1 cellular context compared by ENCODE assay signal in the genomic region with DNA sequence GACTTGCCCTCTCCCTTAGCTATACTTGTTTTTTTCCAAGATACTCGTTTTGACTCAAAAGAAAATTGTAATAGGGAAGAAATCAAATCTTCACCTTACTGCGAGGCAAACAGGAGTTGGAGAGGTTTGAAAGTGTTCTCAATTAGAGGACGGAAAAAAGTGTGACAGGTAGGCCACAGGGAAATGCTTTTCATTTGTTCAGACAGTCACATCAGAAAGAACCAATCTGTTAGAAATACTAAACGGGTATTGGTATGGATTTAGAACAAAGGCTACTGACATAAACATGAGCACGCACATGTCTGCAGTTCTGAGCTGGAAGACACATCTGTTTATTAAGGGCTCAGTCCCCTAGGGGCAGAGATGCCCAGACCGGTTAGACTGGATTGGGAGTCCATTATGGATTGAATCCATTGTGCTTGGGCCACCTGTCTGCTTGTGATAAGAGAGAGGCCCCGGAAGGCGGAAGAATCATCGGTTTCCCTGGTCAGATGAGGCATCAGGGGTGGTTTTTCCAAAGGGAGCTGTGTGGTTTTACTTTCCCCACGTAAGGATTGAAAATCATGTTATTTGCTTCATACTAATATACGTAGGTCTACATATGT.
TF ChIP-seq lines count a peak whose summit lies in the region.

No MANE protein-coding gene starts in this region.

TF ChIP-seq in SK-N-SH treated with all-trans-retinoic acid at 6 μM for 48 hours, 23 proteins besides CTCF, POLR2A, EP300 and RAD21:
- TF ChIP-seq, protein P1, sequence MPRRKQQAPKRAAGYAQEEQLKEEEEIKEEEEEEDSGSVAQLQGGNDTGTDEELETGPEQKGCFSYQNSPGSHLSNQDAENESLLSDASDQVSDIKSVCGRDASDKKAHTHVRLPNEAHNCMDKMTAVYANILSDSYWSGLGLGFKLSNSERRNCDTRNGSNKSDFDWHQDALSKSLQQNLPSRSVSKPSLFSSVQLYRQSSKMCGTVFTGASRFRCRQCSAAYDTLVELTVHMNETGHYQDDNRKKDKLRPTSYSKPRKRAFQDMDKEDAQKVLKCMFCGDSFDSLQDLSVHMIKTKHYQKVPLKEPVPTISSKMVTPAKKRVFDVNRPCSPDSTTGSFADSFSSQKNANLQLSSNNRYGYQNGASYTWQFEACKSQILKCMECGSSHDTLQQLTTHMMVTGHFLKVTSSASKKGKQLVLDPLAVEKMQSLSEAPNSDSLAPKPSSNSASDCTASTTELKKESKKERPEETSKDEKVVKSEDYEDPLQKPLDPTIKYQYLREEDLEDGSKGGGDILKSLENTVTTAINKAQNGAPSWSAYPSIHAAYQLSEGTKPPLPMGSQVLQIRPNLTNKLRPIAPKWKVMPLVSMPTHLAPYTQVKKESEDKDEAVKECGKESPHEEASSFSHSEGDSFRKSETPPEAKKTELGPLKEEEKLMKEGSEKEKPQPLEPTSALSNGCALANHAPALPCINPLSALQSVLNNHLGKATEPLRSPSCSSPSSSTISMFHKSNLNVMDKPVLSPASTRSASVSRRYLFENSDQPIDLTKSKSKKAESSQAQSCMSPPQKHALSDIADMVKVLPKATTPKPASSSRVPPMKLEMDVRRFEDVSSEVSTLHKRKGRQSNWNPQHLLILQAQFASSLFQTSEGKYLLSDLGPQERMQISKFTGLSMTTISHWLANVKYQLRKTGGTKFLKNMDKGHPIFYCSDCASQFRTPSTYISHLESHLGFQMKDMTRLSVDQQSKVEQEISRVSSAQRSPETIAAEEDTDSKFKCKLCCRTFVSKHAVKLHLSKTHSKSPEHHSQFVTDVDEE (CRISPR knock-in tag; IDR thresholded peaks at IDR 0.05): no peak
- TF ChIP-seq, protein P2, sequence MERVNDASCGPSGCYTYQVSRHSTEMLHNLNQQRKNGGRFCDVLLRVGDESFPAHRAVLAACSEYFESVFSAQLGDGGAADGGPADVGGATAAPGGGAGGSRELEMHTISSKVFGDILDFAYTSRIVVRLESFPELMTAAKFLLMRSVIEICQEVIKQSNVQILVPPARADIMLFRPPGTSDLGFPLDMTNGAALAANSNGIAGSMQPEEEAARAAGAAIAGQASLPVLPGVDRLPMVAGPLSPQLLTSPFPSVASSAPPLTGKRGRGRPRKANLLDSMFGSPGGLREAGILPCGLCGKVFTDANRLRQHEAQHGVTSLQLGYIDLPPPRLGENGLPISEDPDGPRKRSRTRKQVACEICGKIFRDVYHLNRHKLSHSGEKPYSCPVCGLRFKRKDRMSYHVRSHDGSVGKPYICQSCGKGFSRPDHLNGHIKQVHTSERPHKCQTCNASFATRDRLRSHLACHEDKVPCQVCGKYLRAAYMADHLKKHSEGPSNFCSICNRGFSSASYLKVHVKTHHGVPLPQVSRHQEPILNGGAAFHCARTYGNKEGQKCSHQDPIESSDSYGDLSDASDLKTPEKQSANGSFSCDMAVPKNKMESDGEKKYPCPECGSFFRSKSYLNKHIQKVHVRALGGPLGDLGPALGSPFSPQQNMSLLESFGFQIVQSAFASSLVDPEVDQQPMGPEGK (CRISPR knock-in tag; IDR thresholded peaks at IDR 0.05; ENCODE audit: borderline replicate concordance): no peak
- TF ChIP-seq BACH2 (CRISPR knock-in tag; IDR thresholded peaks at IDR 0.05; ENCODE audit: borderline replicate concordance): no peak
- TF ChIP-seq CSDC2 (CRISPR knock-in tag; IDR thresholded peaks at IDR 0.05): no peak
- TF ChIP-seq ZNF8 (CRISPR knock-in tag; IDR thresholded peaks at IDR 0.05): no peak
- TF ChIP-seq TCF4 (CRISPR knock-in tag; IDR thresholded peaks at IDR 0.05; ENCODE audit: borderline replicate concordance): no peak
- no peak for TF ChIP-seq ZFP30 (CRISPR knock-in tag; IDR thresholded peaks at IDR 0.05)
TF ChIP-seq in SK-N-SH treated with all-trans-retinoic acid at 6 μM for 48 hours: peak in this region for 0.
